In the genomic region with DNA sequence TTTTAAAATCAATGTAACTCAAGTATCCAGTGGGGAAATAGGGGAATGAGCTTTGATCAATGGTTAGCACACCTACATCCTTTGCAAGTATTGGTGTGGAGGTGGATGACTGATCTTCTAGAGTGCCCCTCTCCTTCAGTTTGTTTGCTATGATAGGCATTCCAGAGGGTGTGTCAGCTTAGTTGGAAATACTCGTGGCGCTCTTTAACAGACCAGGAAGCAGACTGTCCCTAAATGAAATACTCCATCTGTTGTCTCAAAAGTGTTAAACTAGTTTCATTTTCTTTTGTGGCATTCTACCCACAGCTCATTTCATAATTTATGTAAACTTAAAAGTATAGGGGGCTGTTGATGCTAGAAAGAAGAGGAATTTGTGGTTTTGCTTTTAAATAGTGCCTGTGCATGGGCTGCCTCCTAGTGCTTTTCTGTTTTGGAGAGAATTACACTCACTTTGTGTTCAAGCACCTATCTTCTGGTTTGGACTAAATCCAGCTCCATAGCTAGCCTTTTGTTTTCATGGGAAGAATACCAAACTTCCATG, we compare ENCODE assay signal across 8 cellular contexts.
A peak's percentile ranks its signal among the peaks of the same experiment; 100 is the strongest.
DNase-seq lines count a peak whose midpoint lies in the region; ATAC-seq lines count a peak whose summit lies in the region.

No MANE protein-coding gene starts in this region.

- H3K4me3 ChIP-seq in ACC112 (ENCODE audit: low read depth, low read length), result peak overlapping the region; percentile 64

- peak overlapping the region; percentile 59 for H3K27ac ChIP-seq in ACC112 (ENCODE audit: low read depth, low read length)

- peak overlapping the region; percentile 31 to 75 (median 63) for H3K4me3 Mint-ChIP-seq in naive thymus-derived CD8-positive, alpha-beta T cell

- H2AFZ ChIP-seq in ACC112 (ENCODE audit: low read length, unreplicated experiment), result peak overlapping the region; percentile 68

- peaks cover 0 to 2% (median 0%) of the 10 kb centered on the region in 3 donors for H3K36me3 Mint-ChIP-seq in naive thymus-derived CD8-positive, alpha-beta T cell

- peaks cover 24% of the 10 kb centered on the region for H3K4me1 ChIP-seq in ACC112 (ENCODE audit: control insufficient read depth, insufficient read depth, low read length, unreplicated experiment)

- no peaks in the 10 kb centered on the region for H3K27me3 Mint-ChIP-seq in naive thymus-derived CD8-positive, alpha-beta T cell

- no peaks in the 10 kb centered on the region for H3K27me3 ChIP-seq in ACC112 (ENCODE audit: insufficient read depth, low read length)

- ATAC-seq in GM18499 (IDR thresholded peaks at IDR 0.05; ENCODE audit: insufficient read depth, unreplicated experiment), result peak; percentile 46
- ATAC-seq in HG02885 (IDR thresholded peaks at IDR 0.05; ENCODE audit: poor library complexity, unreplicated experiment), result peak; percentile 57
- peak; percentile 82 to 94 for ATAC-seq in naive thymus-derived CD8-positive, alpha-beta T cell

- peak; percentile 61 to 91 for DNase-seq in NOMO-1 (lab: John Stamatoyannopoulos, UW; ENCODE audit: unreplicated experiment in 2 of 2)
- peak; percentile 88 to 93 for DNase-seq in dermis microvascular lymphatic vessel endothelial cell (ENCODE audit: low read depth in 2 of 2)
- DNase-seq in naive thymus-derived CD8-positive, alpha-beta T cell, result peak in 7 of 10 donors; percentile 22 to 81 (median 53)
- no peak for DNase-seq in RPMI8226
- no peak for DNase-seq in NK-92 treated with Interleukin-12 subunit alpha and Interleukin-12 subunit beta, amount 100 ng/mL, for 24 hours (lab: John Stamatoyannopoulos, UW)

- no peaks in the 10 kb centered on the region for H3K36me3 ChIP-seq in ACC112 (ENCODE audit: insufficient read depth, low read length)

- no peaks in the 10 kb centered on the region for H3K9me3 Mint-ChIP-seq in naive thymus-derived CD8-positive, alpha-beta T cell

- POLR2A ChIA-PET in naive thymus-derived CD8-positive, alpha-beta T cell (lab: Charles Lee), result interaction anchor here (0.6 to 2.5 kb wide), 6 partner anchors 59 to 97 kb away, joined by 3 to 26 read pairs (median 3); a partner anchor contains a TSS

- peaks cover 0 to 31% (median 9%) of the 10 kb centered on the region in 4 donors for H3K4me1 Mint-ChIP-seq in naive thymus-derived CD8-positive, alpha-beta T cell

- H3K27ac Mint-ChIP-seq in naive thymus-derived CD8-positive, alpha-beta T cell, result peak overlapping the region in 6 of 10 donors; percentile 75 to 96 (median 94)

- H3K79me2 ChIP-seq in ACC112 (ENCODE audit: control insufficient read depth, insufficient read depth, low read length, unreplicated experiment), result no peaks in the 10 kb centered on the region

Comparison
In these comparisons a context has a peak if more than half of its experiments do, and no peak if none do; other contexts are left out.
1. DNase-seq: peak in NOMO-1 (2 of 2), dermis microvascular lymphatic vessel endothelial cell (2 of 2) and naive thymus-derived CD8-positive, alpha-beta T cell (7 of 10); none in RPMI8226 (single experiment) and NK-92 treated with Interleukin-12 subunit alpha and Interleukin-12 subunit beta, amount 100 ng/mL, for 24 hours (single experiment).
2. Peak in every context shown above with its lines, with median percentiles within 50 percentile points of each other: ATAC-seq.